ENCODE assay signal across 1 cellular context in genomic region chr22:31626427-31627150, GRCh38.
A peak's percentile ranks its signal among the peaks of the same experiment; 100 is the strongest.
TF ChIP-seq lines count a peak whose summit lies in the region.

No MANE protein-coding gene starts in this region.

TF ChIP-seq in K562, 482 proteins besides CTCF, POLR2A, EP300 and RAD21 (continued from another document and continues in another):
- no peak for TF ChIP-seq CREB3L1 (IDR thresholded peaks at IDR 0.05; ENCODE audit: borderline replicate concordance, low read depth)
- peak; percentile 64; the same call in 1 of the 2 replicates for TF ChIP-seq MTA3 (IDR thresholded peaks at IDR 0.05; ENCODE audit: borderline replicate concordance)
- peak; percentile 81 to 92 for TF ChIP-seq FOXA3 (CRISPR knock-in tag; conservative IDR thresholded peaks at IDR 0.05 in 1 of 2, IDR thresholded peaks at IDR 0.05 in 1 of 2)
- no peak for TF ChIP-seq SAFB (IDR thresholded peaks at IDR 0.05; ENCODE audit: borderline replicate concordance, low read depth, low read length)
- peak; percentile 21 for TF ChIP-seq TBP (optimal IDR thresholded peaks at IDR 0.05; ENCODE audit: low read depth, low read length)
- peak; percentile 86 for TF ChIP-seq ZBTB33 (CRISPR knock-in tag; IDR thresholded peaks at IDR 0.05)
- TF ChIP-seq ZNF41 (CRISPR knock-in tag; conservative IDR thresholded peaks at IDR 0.05), result no peak
- TF ChIP-seq NR2C2 (CRISPR knock-in tag; IDR thresholded peaks at IDR 0.05), result no peak
- no peak for TF ChIP-seq NR2C2 (tag; IDR thresholded peaks at IDR 0.05)
- TF ChIP-seq SAFB2 (IDR thresholded peaks at IDR 0.05; ENCODE audit: borderline replicate concordance, low read depth, low read length, severe bottlenecking), result no peak
- TF ChIP-seq KDM4B (IDR thresholded peaks at IDR 0.05; ENCODE audit: borderline replicate concordance in 2 of 2, low read depth in 1 of 2), result no peak
- TF ChIP-seq ZBTB9 (CRISPR knock-in tag; IDR thresholded peaks at IDR 0.05), result no peak
- no peak for TF ChIP-seq SMAD3 (CRISPR knock-in tag; conservative IDR thresholded peaks at IDR 0.05)
- no peak for TF ChIP-seq MBD1 (CRISPR knock-in tag; IDR thresholded peaks at IDR 0.05)
- TF ChIP-seq ARNT (IDR thresholded peaks at IDR 0.05), result peak in 1 of 2 experiments; percentile 75; a peak in 1 of 4 replicates
- peak; percentile 75; the same call in 1 of the 2 replicates for TF ChIP-seq ATF3 (IDR thresholded peaks at IDR 0.05)
- TF ChIP-seq ATF3 (CRISPR knock-in tag; conservative IDR thresholded peaks at IDR 0.05), result no peak
- peak; percentile 97 for TF ChIP-seq CBFA2T2 (conservative IDR thresholded peaks at IDR 0.05)
- TF ChIP-seq NUFIP1 (IDR thresholded peaks at IDR 0.05; ENCODE audit: partially characterized antibody), result no peak
- no peak for TF ChIP-seq BRF2 (IDR thresholded peaks at IDR 0.05; ENCODE audit: borderline replicate concordance, insufficient read depth, insufficient read length)
- peak; percentile 97 for TF ChIP-seq POLR2AphosphoS5 (IDR thresholded peaks at IDR 0.05; ENCODE audit: control insufficient read depth, insufficient read depth, low read depth, low read length)
- no peak for TF ChIP-seq HMGXB4 (CRISPR knock-in tag; IDR thresholded peaks at IDR 0.05)
- TF ChIP-seq ZNF239 (CRISPR knock-in tag; IDR thresholded peaks at IDR 0.05), result no peak
- peak; percentile 94 for TF ChIP-seq KLF16 (IDR thresholded peaks at IDR 0.05)
- peak; percentile 95 for TF ChIP-seq SMARCA4 (IDR thresholded peaks at IDR 0.05)
- peak; percentile 71; the same call in 1 of the 2 replicates for TF ChIP-seq ETV5 (CRISPR knock-in tag; IDR thresholded peaks at IDR 0.05; ENCODE audit: low read depth)
- TF ChIP-seq ELK1 (CRISPR knock-in tag; IDR thresholded peaks at IDR 0.05), result no peak
- no peak for TF ChIP-seq ZBTB49 (CRISPR knock-in tag; IDR thresholded peaks at IDR 0.05; ENCODE audit: borderline replicate concordance)
- TF ChIP-seq KDM2B (CRISPR knock-in tag; IDR thresholded peaks at IDR 0.05), result no peak
- TF ChIP-seq CEBPB (tag; IDR thresholded peaks at IDR 0.05), result peak; percentile 48
- peak; percentile 73 for TF ChIP-seq ZFX (CRISPR knock-in tag; IDR thresholded peaks at IDR 0.05)
- no peak for TF ChIP-seq STAG1 (CRISPR knock-in tag; IDR thresholded peaks at IDR 0.05; ENCODE audit: borderline replicate concordance)
- TF ChIP-seq RBM22 (IDR thresholded peaks at IDR 0.05; ENCODE audit: low read depth, low read length, poor library complexity, severe bottlenecking), result no peak
- 0 out of 2 replicates have a peak, but pooled peaks have one; percentile 35 for TF ChIP-seq ETV1 (tag; conservative IDR thresholded peaks at IDR 0.05; ENCODE audit: low read depth)
- TF ChIP-seq KDM1A (IDR thresholded peaks at IDR 0.05), result peak; percentile 93
- TF ChIP-seq GABPA (tag; conservative IDR thresholded peaks at IDR 0.05; ENCODE audit: low read depth), result peak; percentile 16; the same call in 1 of the 2 replicates
- TF ChIP-seq ZNF24 (IDR thresholded peaks at IDR 0.05), result peak; percentile 65; the same call in 1 of the 2 replicates
- peak; percentile 35; the same call in 1 of the 2 replicates for TF ChIP-seq NBN (IDR thresholded peaks at IDR 0.05; ENCODE audit: low read depth)
- TF ChIP-seq ZBTB17 (CRISPR knock-in tag; IDR thresholded peaks at IDR 0.05), result peak; percentile 38; the same call in 1 of the 2 replicates
- peak; percentile 85 for TF ChIP-seq EP400 (IDR thresholded peaks at IDR 0.05)
- TF ChIP-seq MAZ (CRISPR knock-in tag; conservative IDR thresholded peaks at IDR 0.05 in 1 of 2, IDR thresholded peaks at IDR 0.05 in 1 of 2), result peak; percentile 31 to 61; a peak in 1 of 4 replicates
- no peak for TF ChIP-seq SLC30A9 (CRISPR knock-in tag; IDR thresholded peaks at IDR 0.05)
- TF ChIP-seq ZHX1 (conservative IDR thresholded peaks at IDR 0.05; ENCODE audit: low read length), result no peak
- TF ChIP-seq ZNF324 (CRISPR knock-in tag; IDR thresholded peaks at IDR 0.05), result no peak
- no peak for TF ChIP-seq RFX5 (IDR thresholded peaks at IDR 0.05; ENCODE audit: low read depth, low read length)
- no peak for TF ChIP-seq FOS (IDR thresholded peaks at IDR 0.05; ENCODE audit: extremely low read depth, insufficient read length)
- peak; percentile 98 for TF ChIP-seq TAL1 (IDR thresholded peaks at IDR 0.05)
- 0 out of 2 replicates have a peak, but pooled peaks have one; percentile 37 for TF ChIP-seq MTA1 (IDR thresholded peaks at IDR 0.05; ENCODE audit: borderline replicate concordance)
- peak; percentile 99 for TF ChIP-seq GATA2 (CRISPR knock-in tag; IDR thresholded peaks at IDR 0.05)
- TF ChIP-seq ZKSCAN3 (CRISPR knock-in tag; IDR thresholded peaks at IDR 0.05), result no peak
- TF ChIP-seq MEIS2 (IDR thresholded peaks at IDR 0.05; ENCODE audit: partially characterized antibody), result peak; percentile 85
- TF ChIP-seq JUN (IDR thresholded peaks at IDR 0.05; ENCODE audit: borderline replicate concordance, low read depth, low read length), result no peak
- no peak for TF ChIP-seq JUN (CRISPR knock-in tag; IDR thresholded peaks at IDR 0.05; ENCODE audit: borderline replicate concordance)
